Comparison of ENCODE assay signal across 13 cellular contexts in genomic region chr16:858971-859370, GRCh38. TPM values are rescaled to one million over a fixed set of nuclear protein-coding genes. Genes with fewer than 3 reads are reported as not detected.
"Had no signal": no experiment of that assay in that cellular context is flagged by ENCODE, and none has a peak within 500 bp of the region (broad histone marks: within the 10 kb centered on the region; RNA-seq: fewer than 3 reads in every experiment).

No MANE protein-coding gene starts in this region.

RNA-seq across cellular contexts. Expression of gene GNG13, which starts 58.4 kb away (rescaled TPM):
- total RNA-seq: stomach, subcutaneous adipose tissue, suprapubic skin, temporal lobe, testis, thoracic aorta, thyroid gland, tibial nerve, upper lobe of left lung, upper lobe of right lung, urinary bladder, uterus, vagina had no signal
- polyA plus RNA-seq: stomach, urinary bladder had no signal
